10 cellular contexts compared by ENCODE assay signal in the genomic region with DNA sequence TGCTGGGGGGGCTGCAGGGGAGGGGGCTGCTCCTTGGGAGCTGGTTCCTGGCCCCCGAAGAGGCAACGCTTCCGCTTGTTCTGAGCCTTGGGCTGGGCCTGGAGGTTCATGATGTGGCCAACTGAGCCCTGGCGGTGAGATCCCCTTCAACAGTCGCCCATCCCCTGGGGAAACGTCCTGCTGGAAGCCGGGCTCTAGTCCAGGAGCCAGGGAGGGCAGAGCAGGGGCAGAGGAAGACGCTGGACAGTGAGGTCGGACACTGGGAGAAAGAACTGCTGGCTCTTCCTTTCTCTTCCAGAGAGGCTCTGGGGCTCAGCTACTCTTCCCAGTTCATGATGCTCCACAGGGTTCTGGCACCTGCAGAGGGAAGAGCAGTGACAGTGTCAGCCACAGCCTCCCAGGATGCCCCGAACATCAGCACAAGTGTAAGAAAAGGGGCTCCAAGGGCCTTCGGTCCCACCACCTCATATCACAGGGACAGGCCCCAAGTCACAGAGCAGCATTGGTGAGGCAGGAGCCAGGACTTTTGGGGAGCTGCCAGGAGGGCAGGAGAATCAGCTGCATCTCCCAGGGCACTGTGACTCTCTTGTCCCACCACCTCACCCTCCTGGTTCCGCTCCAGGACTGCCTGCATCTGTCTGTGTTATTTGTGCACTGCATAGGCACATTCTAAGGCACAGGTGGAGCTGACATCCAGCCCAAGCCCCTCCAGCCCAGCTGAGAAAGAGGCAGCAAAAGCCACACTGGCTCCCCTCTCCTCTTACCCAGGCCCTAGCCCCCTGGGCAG. TPM values are rescaled to one million over a fixed set of nuclear protein-coding genes. Genes with fewer than 3 reads are reported as not detected.
A peak's percentile ranks its signal among the peaks of the same experiment; 100 is the strongest.
DNase-seq lines count a peak whose midpoint lies in the region; ATAC-seq, FAIRE-seq and TF ChIP-seq lines count a peak whose summit lies in the region.
"Had no signal": no experiment of that assay in that cellular context is flagged by ENCODE, and none has a peak within 500 bp of the region (broad histone marks: within the 10 kb centered on the region; RNA-seq: fewer than 3 reads in every experiment).

No MANE protein-coding gene starts in this region.

- no peaks in the 10 kb centered on the region for H3K27me3 ChIP-seq in K562 (ENCODE audit: control insufficient read depth in 2 of 2, insufficient read depth in 2 of 2, low read length in 2 of 2)
- H3K27me3 ChIP-seq in right lobe of liver = no peaks in the 10 kb centered on the region

- no peak overlapping the region for H2AFZ ChIP-seq in K562 (ENCODE audit: low read depth, low read length)

- H3K79me2 ChIP-seq in K562 (ENCODE audit: control insufficient read depth, insufficient read depth, low read length) = peaks cover 81% of the 10 kb centered on the region

- H3K4me1 ChIP-seq in K562 (replicated peaks in 1 of 2; ENCODE audit: control insufficient read depth in 2 of 2, insufficient read depth in 2 of 2, low read length in 2 of 2) (peaks cover 44 to 66% of the 10 kb centered on the region in 2 experiments), right lobe of liver (peaks cover 2 to 50% (median 32%) of the 10 kb centered on the region in 4 donors)

- no TSS peak for BruUV-seq in K562 (replicated peaks; lab: Mats Ljungman, UMichigan)

- no peaks in the 10 kb centered on the region; the same call in 1 of the 2 replicates for H4K20me1 ChIP-seq in K562 (replicated peaks; ENCODE audit: control insufficient read depth, insufficient read depth, low read length)

- TF ChIP-seq POLR2A in K562 (conservative IDR thresholded peaks at IDR 0.05) = no peak
- TF ChIP-seq POLR2A in right lobe of liver (IDR thresholded peaks at IDR 0.05) = no peak

- POLR2A ChIA-PET in K562 (lab: Yijun Ruan, JAX) = interaction anchor here (0.8 to 6.8 kb wide), 4 partner anchors 8 to 20 kb away, joined by 3 to 80 read pairs (median 8); a partner anchor contains a TSS

- CTCF ChIA-PET in K562 (lab: Yijun Ruan, JAX; ENCODE audit: low intra/inter-chr PET ratio) = no interaction called here

- FAIRE-seq in K562 (lab: Jason Lieb, UNC) = no peak

- intact Hi-C loops in K562 (cut with micrococcal nuclease) = loop anchor here (2.0 to 5.0 kb wide), 3 partner anchors 15 to 147 kb away; a partner anchor contains a TSS
- intact Hi-C loops in right lobe of liver (cut with DNase I) = no loop called here

- in situ Hi-C loops in K562 (cut with MboI) = no loop called here

- peak overlapping the region; percentile 32 to 84; a peak in 3 of 4 replicates for H3K9ac ChIP-seq in K562 (ENCODE audit: insufficient read depth in 1 of 2, low read depth in 2 of 2, low read length in 2 of 2)

- peaks cover 38 to 45% (median 41%) of the 10 kb centered on the region in 3 donors for H3K4me1 Mint-ChIP-seq in IgD-negative memory B cell

- peak overlapping the region; percentile 13 to 87 (median 23) for H3K27ac Mint-ChIP-seq in IgD-negative memory B cell

- no peak for TF ChIP-seq EP300 in K562 (IDR thresholded peaks at IDR 0.05; ENCODE audit: low read length)

- H3K27me3 Mint-ChIP-seq in IgD-negative memory B cell = no peaks in the 10 kb centered on the region

- no peak for TF ChIP-seq RAD21 in K562 (CRISPR knock-in tag; conservative IDR thresholded peaks at IDR 0.05 in 1 of 2, IDR thresholded peaks at IDR 0.05 in 1 of 2)

- no peak overlapping the region for H3K4me3 ChIP-seq in K562
- H3K4me3 ChIP-seq in right lobe of liver = no peak overlapping the region

- no peaks in the 10 kb centered on the region for H3K9me3 ChIP-seq in K562 (replicated peaks; ENCODE audit: control insufficient read depth, insufficient read depth, low read depth, low read length)
- no peaks in the 10 kb centered on the region for H3K9me3 ChIP-seq in right lobe of liver

- H3K4me3 Mint-ChIP-seq in IgD-negative memory B cell = peak overlapping the region in 2 of 4 donors; percentile 51 to 68

- no peaks in the 10 kb centered on the region for H3K9me1 ChIP-seq in K562 (ENCODE audit: control insufficient read depth, insufficient read depth, low read length)

- WGBS in K562 (ENCODE audit: insufficient coverage, low coverage, missing lambda C conversion rate) = 87% methylated on average over 5 of the region's 12 CpGs
- 82% methylated on average over 6 of the region's 12 CpGs for WGBS in right lobe of liver (ENCODE audit: insufficient coverage, low coverage, low lambda C conversion rate, missing lambda C conversion rate)

- H3K27ac ChIP-seq in K562 (ENCODE audit: extremely low read depth, low read depth, low read length) = peak overlapping the region; percentile 86; the same call in 2 of the 3 replicates
- H3K27ac ChIP-seq in right lobe of liver = peak overlapping the region; percentile 25 to 61 (median 54)
- H3K27ac ChIP-seq in substantia nigra (ENCODE audit: low read depth, low read length, poor library complexity, severe bottlenecking) = peak overlapping the region; percentile 47

- DNase-seq in K562 (ENCODE audit: extremely low read depth in 1 of 4, low spot score in 3 of 4) (no peak), right lobe of liver (peak in 2 of 3 donors; percentile 50 to 59), substantia nigra (lab: John Stamatoyannopoulos, UW) (peak in 1 of 49 donors; percentile 66), SHP77 (lab: John Stamatoyannopoulos, UW) (no peak), activated gamma-delta T cell treated with Interleukin-2 at 50 U/mL for 16 hours (no peak), NCI-H1092 (lab: John Stamatoyannopoulos, UW) (no peak)
- no peak for DNase-seq in activated T-cell treated with anti-CD3 and anti-CD28 coated beads, Interleukin-2, amount 50 U/mL, for 1 hour
- DNase-seq: activated naive CD4-positive, alpha-beta T cell; RPMI8226 had no signal

- peak overlapping the region; percentile 66; the same call in 1 of the 2 replicates for H3K4me2 ChIP-seq in K562 (ENCODE audit: insufficient read depth, low read length)

- H3K9me3 Mint-ChIP-seq in IgD-negative memory B cell = no peaks in the 10 kb centered on the region

- ATAC-seq in K562 = no peak
- no peak for ATAC-seq in right lobe of liver

- TF ChIP-seq CTCF in K562 (IDR thresholded peaks at IDR 0.05 in 2 of 3, conservative IDR thresholded peaks at IDR 0.05 in 1 of 3; ENCODE audit: insufficient read depth in 2 of 3, low read depth in 1 of 3, low read length in 3 of 3) = no peak
- no peak for TF ChIP-seq CTCF in right lobe of liver (IDR thresholded peaks at IDR 0.05)

- H3K36me3 ChIP-seq in K562 (ENCODE audit: control insufficient read depth, insufficient read depth, low read length) = peaks cover 54% of the 10 kb centered on the region; the same call in 2 of the 3 replicates
- peaks cover 11 to 27% (median 15%) of the 10 kb centered on the region in 4 donors for H3K36me3 ChIP-seq in right lobe of liver

- H3K36me3 Mint-ChIP-seq in IgD-negative memory B cell = no peaks in the 10 kb centered on the region

TF ChIP-seq in K562, 482 proteins besides CTCF, POLR2A, EP300 and RAD21 (continues in another document):
- TF ChIP-seq MEF2A (IDR thresholded peaks at IDR 0.05; ENCODE audit: control insufficient read depth, low read depth, low read length) = no peak
- TF ChIP-seq NFATC3 (IDR thresholded peaks at IDR 0.05) = no peak
- TF ChIP-seq, protein P1, sequence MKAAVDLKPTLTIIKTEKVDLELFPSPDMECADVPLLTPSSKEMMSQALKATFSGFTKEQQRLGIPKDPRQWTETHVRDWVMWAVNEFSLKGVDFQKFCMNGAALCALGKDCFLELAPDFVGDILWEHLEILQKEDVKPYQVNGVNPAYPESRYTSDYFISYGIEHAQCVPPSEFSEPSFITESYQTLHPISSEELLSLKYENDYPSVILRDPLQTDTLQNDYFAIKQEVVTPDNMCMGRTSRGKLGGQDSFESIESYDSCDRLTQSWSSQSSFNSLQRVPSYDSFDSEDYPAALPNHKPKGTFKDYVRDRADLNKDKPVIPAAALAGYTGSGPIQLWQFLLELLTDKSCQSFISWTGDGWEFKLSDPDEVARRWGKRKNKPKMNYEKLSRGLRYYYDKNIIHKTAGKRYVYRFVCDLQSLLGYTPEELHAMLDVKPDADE (conservative IDR thresholded peaks at IDR 0.05; ENCODE audit: control insufficient read depth, low read depth, low read length) = no peak
- TF ChIP-seq SPI1 (IDR thresholded peaks at IDR 0.05; ENCODE audit: borderline replicate concordance, low read depth, low read length) = no peak
- TF ChIP-seq FOXK2 (conservative IDR thresholded peaks at IDR 0.05 in 1 of 2, IDR thresholded peaks at IDR 0.05 in 1 of 2; ENCODE audit: low read depth in 2 of 2) = no peak
- TF ChIP-seq, protein P2, sequence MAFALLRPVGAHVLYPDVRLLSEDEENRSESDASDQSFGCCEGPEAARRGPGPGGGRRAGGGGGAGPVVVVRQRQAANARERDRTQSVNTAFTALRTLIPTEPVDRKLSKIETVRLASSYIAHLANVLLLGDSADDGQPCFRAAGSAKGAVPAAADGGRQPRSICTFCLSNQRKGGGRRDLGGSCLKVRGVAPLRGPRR (CRISPR knock-in tag; IDR thresholded peaks at IDR 0.05) = no peak
- TF ChIP-seq ZKSCAN8 (CRISPR knock-in tag; IDR thresholded peaks at IDR 0.05) = no peak
- no peak for TF ChIP-seq SRF (CRISPR knock-in tag; IDR thresholded peaks at IDR 0.05)
- TF ChIP-seq CHD2 (IDR thresholded peaks at IDR 0.05; ENCODE audit: low read depth, low read length) = no peak
- no peak for TF ChIP-seq ZNF408 (CRISPR knock-in tag; IDR thresholded peaks at IDR 0.05; ENCODE audit: low read depth)
- TF ChIP-seq EGR1 (conservative IDR thresholded peaks at IDR 0.05) = no peak
- no peak for TF ChIP-seq BRF1 (IDR thresholded peaks at IDR 0.05; ENCODE audit: borderline replicate concordance, extremely low read depth, insufficient read length)

RNA-seq across cellular contexts. Expression of a gene that starts 25.9 kb away (rescaled TPM):
- 20.9 TPM for polyA plus RNA-seq in IgD-negative memory B cell
- total RNA-seq in K562 (2011; cell fraction: chromatin; rRNA removed; ENCODE audit: low replicate concordance) = 5.1 and 6.7 TPM in 2 replicates
- total RNA-seq in K562 (2011; cell fraction: nucleolus; rRNA removed) = 6.8 and 8.0 TPM in 2 replicates
- 8.8 and 9.7 TPM in 2 replicates for total RNA-seq in K562 (2011; cell fraction: nucleoplasm; rRNA removed)
- total RNA-seq in K562 (2014; rRNA removed) = 4.6 and 4.7 TPM in 2 replicates
- 7.9 and 8.7 TPM in 2 replicates for total RNA-seq in K562 (2014; rRNA removed; fragmentation: Illumina TruSeq; extraction: Trizol)
- 6.6 and 7.1 TPM in 2 replicates for total RNA-seq in K562 (2015; rRNA removed; fragmentation: Illumina TruSeq; extraction: Trizol)
- total RNA-seq in K562 (2021) = 24.8 and 26.4 TPM in 2 replicates
- 7.5 and 11.3 TPM in 2 replicates for polyA plus RNA-seq in K562 (2011; rRNA removed)
- polyA plus RNA-seq in K562 (2011; cell fraction: cytosol; rRNA removed) = 6.3 and 7.9 TPM in 2 replicates
- polyA plus RNA-seq in K562 (2011; cell fraction: nucleus; rRNA removed) = 6.2 and 6.9 TPM in 2 replicates
- 18.6 and 26.5 TPM in 2 replicates for polyA plus RNA-seq in K562 (2012)
- 15.5 and 15.7 TPM in 2 replicates for polyA plus RNA-seq in K562 (2014; fragmentation: Illumina TruSeq; extraction: Trizol)
- 1 to 10 TPM; 1.7 to 2.4 TPM for polyA plus RNA-seq in K562 (2014; fragmentation: Nextera tagmentation; extraction: Ambion mirVana)
- 12.7 and 15.1 TPM in 2 replicates for polyA plus RNA-seq in K562 (2014; rRNA removed)
- 6.4 and 9.0 TPM in 2 replicates for polyA minus RNA-seq in K562 (2011; rRNA and poly(A)+ RNA removed)
- polyA minus RNA-seq in K562 (2011; cell fraction: cytosol; rRNA and poly(A)+ RNA removed) = 4.3 and 7.6 TPM in 2 replicates
- polyA minus RNA-seq in K562 (2011; cell fraction: nucleus; rRNA and poly(A)+ RNA removed) = 3.3 and 3.4 TPM in 2 replicates
- 1 to 10 TPM; 1.7 to 7.6 (median 3.7) TPM for total RNA-seq in right lobe of liver

Comparison
In these comparisons a context has a peak if more than half of its experiments do, and no peak if none do; other contexts are left out.
1. DNase-seq: peak in right lobe of liver (2 of 3); none in K562 (0 of 4), SHP77 (0 of 2), activated T-cell treated with anti-CD3 and anti-CD28 coated beads, Interleukin-2, amount 50 U/mL, for 1 hour (single experiment), activated gamma-delta T cell treated with Interleukin-2 at 50 U/mL for 16 hours (single experiment) and NCI-H1092 (single experiment).
2. Peak in every context shown above with its lines, with median percentiles within 50 percentile points of each other: H3K27ac ChIP-seq.